ENCODE assay signal across 14 cellular contexts in the genomic region with DNA sequence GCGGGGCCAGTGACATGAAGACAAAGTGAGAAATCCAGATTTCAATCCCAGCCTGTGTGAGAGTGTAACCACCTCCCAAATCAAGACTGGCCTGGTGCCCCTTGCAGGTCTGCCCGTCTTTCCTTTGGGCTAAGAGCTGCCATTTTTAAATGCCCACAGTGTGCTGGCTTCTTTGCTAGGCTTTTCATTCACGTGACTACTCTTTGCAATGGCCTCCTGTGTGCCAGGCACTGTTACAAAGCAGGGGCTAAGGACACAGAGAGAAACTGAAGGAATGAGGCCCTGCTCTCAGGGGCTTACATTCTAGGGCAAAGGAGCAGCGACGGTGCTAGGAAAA. TPM values are rescaled to one million over a fixed set of nuclear protein-coding genes. Genes with fewer than 3 reads are reported as not detected.
DNase-seq lines count a peak whose midpoint lies in the region; ATAC-seq, FAIRE-seq and TF ChIP-seq lines count a peak whose summit lies in the region.
"Had no signal": no experiment of that assay in that cellular context is flagged by ENCODE, and none has a peak within 500 bp of the region (broad histone marks: within the 10 kb centered on the region; RNA-seq: fewer than 3 reads in every experiment).

No MANE protein-coding gene starts in this region.

- WGBS in thyroid gland, 2 donors = 78 to 85% methylated on average over 5 of the region's 5 CpGs

- H3K36me3 Mint-ChIP-seq in neural progenitor cell = no peaks in the 10 kb centered on the region

- H3K79me2 ChIP-seq in MM.1S (ENCODE audit: low read length) (no peaks in the 10 kb centered on the region), endothelial cell of umbilical vein (ENCODE audit: control insufficient read depth, insufficient read depth, low read length) (no peaks in the 10 kb centered on the region), neural progenitor cell (ENCODE audit: low read depth) (peaks cover 31% of the 10 kb centered on the region)

- TF ChIP-seq POLR2A in endothelial cell of umbilical vein (IDR thresholded peaks at IDR 0.05; ENCODE audit: low read depth, low read length) (no peak), thyroid gland (IDR thresholded peaks at IDR 0.05) (no peak)

- peak overlapping the region; percentile 94 for H3K9ac ChIP-seq in ES-I3 (ENCODE audit: low read depth, low read length)
- no peak overlapping the region for H3K9ac ChIP-seq in MM.1S (ENCODE audit: low read length)
- no peak overlapping the region for H3K9ac ChIP-seq in endothelial cell of umbilical vein (replicated peaks; ENCODE audit: extremely low read depth, insufficient read depth, low read length)
- H3K9ac ChIP-seq in neural progenitor cell = no peak overlapping the region

- no peaks in the 10 kb centered on the region for H3K9me2 ChIP-seq in MM.1S (replicated peaks; ENCODE audit: insufficient read depth, low read length)

- H3K4me3 ChIP-seq in MM.1S (ENCODE audit: low read length) = no peak overlapping the region
- no peak overlapping the region for H3K4me3 ChIP-seq in endothelial cell of umbilical vein (replicated peaks in 1 of 3; ENCODE audit: insufficient read depth in 1 of 3, low read depth in 1 of 3, low read length in 3 of 3)
- H3K4me3 ChIP-seq in neural progenitor cell = peak overlapping the region; percentile 47
- H3K4me3 ChIP-seq in thyroid gland (replicated peaks in 1 of 3) = no peak overlapping the region
- H3K4me3 ChIP-seq: testis had no signal

- H3K4me1 Mint-ChIP-seq in neural progenitor cell = peaks cover 47% of the 10 kb centered on the region

- FAIRE-seq in endothelial cell of umbilical vein (lab: Jason Lieb, UNC) = no peak

- H3K36me3 ChIP-seq in ES-I3 (ENCODE audit: insufficient read depth, low read length) = no peaks in the 10 kb centered on the region
- H3K36me3 ChIP-seq in MM.1S (replicated peaks; ENCODE audit: insufficient read depth, low read length) = no peaks in the 10 kb centered on the region
- H3K36me3 ChIP-seq in endothelial cell of umbilical vein (ENCODE audit: control insufficient read depth in 2 of 2, extremely low read depth in 1 of 2, insufficient read depth in 2 of 2, low read length in 2 of 2) = no peaks in the 10 kb centered on the region
- H3K36me3 ChIP-seq in neural progenitor cell = no peaks in the 10 kb centered on the region
- H3K36me3 ChIP-seq in thyroid gland = no peaks in the 10 kb centered on the region
- H3K36me3 ChIP-seq: Peyer's patch had no signal

- dilution Hi-C loops in endothelial cell of umbilical vein (cut with MboI; ENCODE audit: extremely low pct_ligation_motif_present, low sequenced_read_pairs) = no loop called here

- DNase-seq in MM.1S = no peak
- DNase-seq in endothelial cell of umbilical vein (ENCODE audit: low read depth, low spot score) = no peak
- peak; percentile 43 for DNase-seq in neural progenitor cell (ENCODE audit: low spot score)
- DNase-seq in SW480 (ENCODE audit: low spot score) = no peak
- DNase-seq in thyroid gland = no peak
- no peak for DNase-seq in SK-N-DZ (ENCODE audit: low spot score)
- DNase-seq: left cardiac atrium had no signal

- H3K9me3 ChIP-seq in ES-I3 (ENCODE audit: control insufficient read depth, insufficient read depth, low read length) = no peaks in the 10 kb centered on the region
- H3K9me3 ChIP-seq in MM.1S (replicated peaks; ENCODE audit: insufficient read depth, low read length) = no peaks in the 10 kb centered on the region
- no peaks in the 10 kb centered on the region for H3K9me3 ChIP-seq in endothelial cell of umbilical vein (replicated peaks; ENCODE audit: control insufficient read depth, insufficient read depth, low read length)
- H3K9me3 ChIP-seq in neural progenitor cell (ENCODE audit: low read depth) = no peaks in the 10 kb centered on the region
- H3K9me3 ChIP-seq in thyroid gland = no peaks in the 10 kb centered on the region
- H3K9me3 ChIP-seq: Peyer's patch, testis had no signal

- POLR2A ChIA-PET in endothelial cell of umbilical vein (lab: Charles Lee) = no interaction called here

- no TSS peak for BruUV-seq in endothelial cell of umbilical vein (replicated peaks; lab: Mats Ljungman, UMichigan)

- peaks cover 10% of the 10 kb centered on the region; the same call in 1 of the 2 replicates for H3F3A ChIP-seq in MM.1S (ENCODE audit: insufficient read depth, low read length)
- H3F3A ChIP-seq in neural progenitor cell (ENCODE audit: low read depth) = peaks cover 58% of the 10 kb centered on the region

- H3K27ac ChIP-seq in MM.1S (ENCODE audit: low read length) (no peak overlapping the region), endothelial cell of umbilical vein (ENCODE audit: insufficient read depth, low read depth, low read length) (no peak overlapping the region), neural progenitor cell (no peak overlapping the region), thyroid gland (no peak overlapping the region)
- H3K27ac ChIP-seq: testis had no signal

- H3K4me1 ChIP-seq in ES-I3 (ENCODE audit: insufficient read depth, low read length) = peaks cover 26% of the 10 kb centered on the region
- peaks cover 23% of the 10 kb centered on the region for H3K4me1 ChIP-seq in MM.1S (ENCODE audit: low read length)
- peaks cover 26% of the 10 kb centered on the region for H3K4me1 ChIP-seq in endothelial cell of umbilical vein (ENCODE audit: control insufficient read depth, extremely low read depth, insufficient read depth, low read length)
- H3K4me1 ChIP-seq in neural progenitor cell = peaks cover 31% of the 10 kb centered on the region
- peaks cover 5 to 14% of the 10 kb centered on the region in 2 donors for H3K4me1 ChIP-seq in thyroid gland

- CTCF ChIA-PET in endothelial cell of umbilical vein (lab: Charles Lee) = interaction anchor here (1.7 to 4.8 kb wide), 2 partner anchors 30 to 40 kb away, joined by 6 to 49 read pairs; no protein-coding TSS in a partner anchor

- H3K27me3 Mint-ChIP-seq in neural progenitor cell (ENCODE audit: insufficient read depth, low read depth) = peaks cover 20% of the 10 kb centered on the region

- H3K4me2 ChIP-seq in MM.1S (ENCODE audit: low read depth, low read length) (peak overlapping the region; percentile 86; the same call in 1 of the 2 replicates), endothelial cell of umbilical vein (ENCODE audit: insufficient read depth, low read length) (no peak overlapping the region), neural progenitor cell (peak overlapping the region; percentile 81)

- H3K4me3 Mint-ChIP-seq in neural progenitor cell = no peak overlapping the region

- no peaks in the 10 kb centered on the region for H3K9me3 Mint-ChIP-seq in neural progenitor cell
- H3K9me3 Mint-ChIP-seq: activated naive CD8-positive, alpha-beta T cell treated with anti-CD3 and anti-CD28 coated beads, Interleukin-2, amount 50 U/mL, for 24 hours had no signal

- intact Hi-C loops in endothelial cell of umbilical vein (cut with micrococcal nuclease) = no loop called here
- intact Hi-C loops in thyroid gland (cut with DNase I) = no loop called here

- ATAC-seq in GM21367 (IDR thresholded peaks at IDR 0.05; ENCODE audit: unreplicated experiment) = no peak

- H3K9me1 ChIP-seq in endothelial cell of umbilical vein (replicated peaks; ENCODE audit: control insufficient read depth, extremely low read depth, insufficient read depth, low read length) = no peaks in the 10 kb centered on the region

- H3K27me3 ChIP-seq in MM.1S (replicated peaks; ENCODE audit: insufficient read depth, low read length) (peaks cover 30% of the 10 kb centered on the region), endothelial cell of umbilical vein (ENCODE audit: control insufficient read depth in 2 of 2, insufficient read depth in 2 of 2, low read length in 2 of 2) (peaks cover 0 to 2% of the 10 kb centered on the region in 2 experiments), neural progenitor cell (peaks cover 6% of the 10 kb centered on the region), thyroid gland (no peaks in the 10 kb centered on the region)
- H3K27me3 ChIP-seq: Peyer's patch, testis had no signal

- TF ChIP-seq CTCF in MM.1S (IDR thresholded peaks at IDR 0.05; ENCODE audit: low read length) (no peak), endothelial cell of umbilical vein (IDR thresholded peaks at IDR 0.05; ENCODE audit: extremely low read depth in 1 of 2, insufficient read depth in 1 of 2, low read depth in 1 of 2, low read length in 2 of 2) (no peak), neural progenitor cell (IDR thresholded peaks at IDR 0.05) (no peak), thyroid gland (IDR thresholded peaks at IDR 0.05) (no peak)

- H3K27ac Mint-ChIP-seq in neural progenitor cell = no peak overlapping the region

- H4K20me1 ChIP-seq in MM.1S (ENCODE audit: insufficient read depth, low read length) (no peaks in the 10 kb centered on the region), endothelial cell of umbilical vein (replicated peaks; ENCODE audit: control insufficient read depth, extremely low read depth, insufficient read depth, low read length) (no peaks in the 10 kb centered on the region), neural progenitor cell (ENCODE audit: low read depth) (no peaks in the 10 kb centered on the region)

- no peak overlapping the region for H2AFZ ChIP-seq in MM.1S (ENCODE audit: low read length)
- peak overlapping the region; percentile 45 for H2AFZ ChIP-seq in endothelial cell of umbilical vein (ENCODE audit: low read depth, low read length)
- H2AFZ ChIP-seq in neural progenitor cell (replicated peaks) = peak overlapping the region; percentile 4

RNA-seq across cellular contexts. Expression of a gene that starts 0.3 kb away (rescaled TPM):
- total RNA-seq in endothelial cell of umbilical vein (not detected in 2 replicates), neural progenitor cell (ENCODE audit: low replicate concordance) (5.4 and 16.2 TPM in 2 replicates), thyroid gland (not detected)
- polyA plus RNA-seq in endothelial cell of umbilical vein = 0.08 TPM in 1 of 2 replicates, not detected in the other
- polyA plus RNA-seq in endothelial cell of umbilical vein (2011; cell fraction: cytosol; rRNA removed) = not detected in 2 replicates
- not detected in 2 replicates for polyA plus RNA-seq in endothelial cell of umbilical vein (2011; cell fraction: nucleus; rRNA removed)
- not detected in 2 replicates for polyA plus RNA-seq in endothelial cell of umbilical vein (2012)
- polyA minus RNA-seq in endothelial cell of umbilical vein = not detected in 2 replicates
- polyA minus RNA-seq in endothelial cell of umbilical vein (2011; cell fraction: cytosol; rRNA and poly(A)+ RNA removed) = not detected
- polyA minus RNA-seq in endothelial cell of umbilical vein (2011; cell fraction: nucleus; rRNA and poly(A)+ RNA removed) = not detected in 2 replicates
- not detected in 2 replicates for polyA plus RNA-seq in SK-N-DZ (2014; cell fraction: cytosol; rRNA removed)
- 0.69 TPM in 1 of 2 replicates, not detected in the other for polyA plus RNA-seq in SK-N-DZ (2014; cell fraction: nucleus; rRNA removed)
- total RNA-seq: fibroblast of lung, left cardiac atrium, Peyer's patch, skeletal muscle tissue had no signal

RNA-seq across cellular contexts. Expression of a gene that starts 13.0 kb away (rescaled TPM):
- 15.5 and 18.5 TPM in 2 replicates for total RNA-seq in endothelial cell of umbilical vein
- 19.0 and 30.1 TPM in 2 replicates for polyA plus RNA-seq in endothelial cell of umbilical vein
- 14.3 and 20.6 TPM in 2 replicates for polyA plus RNA-seq in endothelial cell of umbilical vein (2011; cell fraction: cytosol; rRNA removed)
- polyA plus RNA-seq in endothelial cell of umbilical vein (2011; cell fraction: nucleus; rRNA removed) = 15.3 and 16.2 TPM in 2 replicates
- polyA plus RNA-seq in endothelial cell of umbilical vein (2012) = 8.4 and 10.2 TPM in 2 replicates
- polyA minus RNA-seq in endothelial cell of umbilical vein = 5.1 and 6.5 TPM in 2 replicates
- polyA minus RNA-seq in endothelial cell of umbilical vein (2011; cell fraction: cytosol; rRNA and poly(A)+ RNA removed) = 8.7 TPM
- 3.0 and 4.4 TPM in 2 replicates for polyA minus RNA-seq in endothelial cell of umbilical vein (2011; cell fraction: nucleus; rRNA and poly(A)+ RNA removed)
- 5.4 and 19.6 TPM in 2 replicates for total RNA-seq in neural progenitor cell (ENCODE audit: low replicate concordance)
- total RNA-seq in thyroid gland = 10 to 100 TPM; 18.5 to 28.9 (median 19.6) TPM
- 20.0 and 28.5 TPM in 2 replicates for polyA plus RNA-seq in SK-N-DZ (2014; cell fraction: cytosol; rRNA removed)
- polyA plus RNA-seq in SK-N-DZ (2014; cell fraction: nucleus; rRNA removed) = 26.1 and 28.8 TPM in 2 replicates

RNA-seq across cellular contexts. Expression of a gene that starts 33.9 kb away (rescaled TPM):
- total RNA-seq in endothelial cell of umbilical vein (55.7 and 127 TPM in 2 replicates), neural progenitor cell (ENCODE audit: low replicate concordance) (1.4 TPM in 1 of 2 replicates, not detected in the other), thyroid gland (10 to 100 TPM; 24.0 to 53.6 (median 28.9) TPM)
- 336 and 493 TPM in 2 replicates for polyA plus RNA-seq in endothelial cell of umbilical vein
- polyA plus RNA-seq in endothelial cell of umbilical vein (2011; cell fraction: cytosol; rRNA removed) = 252 and 322 TPM in 2 replicates
- 154 and 214 TPM in 2 replicates for polyA plus RNA-seq in endothelial cell of umbilical vein (2011; cell fraction: nucleus; rRNA removed)
- polyA plus RNA-seq in endothelial cell of umbilical vein (2012) = 194 and 480 TPM in 2 replicates
- polyA minus RNA-seq in endothelial cell of umbilical vein = 105 and 133 TPM in 2 replicates
- 6.2 TPM for polyA minus RNA-seq in endothelial cell of umbilical vein (2011; cell fraction: cytosol; rRNA and poly(A)+ RNA removed)
- 41.2 and 59.8 TPM in 2 replicates for polyA minus RNA-seq in endothelial cell of umbilical vein (2011; cell fraction: nucleus; rRNA and poly(A)+ RNA removed)
- not detected in 2 replicates for polyA plus RNA-seq in SK-N-DZ (2014; cell fraction: cytosol; rRNA removed)
- not detected in 2 replicates for polyA plus RNA-seq in SK-N-DZ (2014; cell fraction: nucleus; rRNA removed)

RNA-seq across cellular contexts. Expression of a gene that starts 35.5 kb away (rescaled TPM):
- total RNA-seq in endothelial cell of umbilical vein (8.0 and 9.8 TPM in 2 replicates), neural progenitor cell (ENCODE audit: low replicate concordance) (1.3 and 4.0 TPM in 2 replicates), thyroid gland (10 to 100 TPM in 1 of 4 donors, 1 to 10 TPM in 3; 5.2 to 10.2 (median 8.7) TPM)
- polyA plus RNA-seq in endothelial cell of umbilical vein = 1.8 and 2.0 TPM in 2 replicates
- polyA plus RNA-seq in endothelial cell of umbilical vein (2011; cell fraction: cytosol; rRNA removed) = 1.3 and 1.7 TPM in 2 replicates
- 0.87 and 0.90 TPM in 2 replicates for polyA plus RNA-seq in endothelial cell of umbilical vein (2011; cell fraction: nucleus; rRNA removed)
- 6.0 and 6.4 TPM in 2 replicates for polyA plus RNA-seq in endothelial cell of umbilical vein (2012)
- 1.4 and 2.0 TPM in 2 replicates for polyA minus RNA-seq in endothelial cell of umbilical vein
- polyA minus RNA-seq in endothelial cell of umbilical vein (2011; cell fraction: cytosol; rRNA and poly(A)+ RNA removed) = 3.5 TPM
- polyA minus RNA-seq in endothelial cell of umbilical vein (2011; cell fraction: nucleus; rRNA and poly(A)+ RNA removed) = 0.72 and 1.5 TPM in 2 replicates
- 6.1 and 7.0 TPM in 2 replicates for polyA plus RNA-seq in SK-N-DZ (2014; cell fraction: cytosol; rRNA removed)
- 7.0 and 9.3 TPM in 2 replicates for polyA plus RNA-seq in SK-N-DZ (2014; cell fraction: nucleus; rRNA removed)

RNA-seq across cellular contexts. Expression of a gene that starts 53.0 kb away (rescaled TPM):
- total RNA-seq in endothelial cell of umbilical vein (0.21 and 0.35 TPM in 2 replicates), neural progenitor cell (ENCODE audit: low replicate concordance) (0.58 and 0.62 TPM in 2 replicates), thyroid gland (1 to 10 TPM in 1 of 4 donors, under 1 TPM in 3; 0.49 to 1.6 (median 0.70) TPM)
- 0.08 and 0.13 TPM in 2 replicates for polyA plus RNA-seq in endothelial cell of umbilical vein
- 0.03 and 0.04 TPM in 2 replicates for polyA plus RNA-seq in endothelial cell of umbilical vein (2011; cell fraction: cytosol; rRNA removed)
- not detected in 2 replicates for polyA plus RNA-seq in endothelial cell of umbilical vein (2011; cell fraction: nucleus; rRNA removed)
- 0.37 and 0.94 TPM in 2 replicates for polyA plus RNA-seq in endothelial cell of umbilical vein (2012)
- polyA minus RNA-seq in endothelial cell of umbilical vein = 0.07 and 0.08 TPM in 2 replicates
- not detected for polyA minus RNA-seq in endothelial cell of umbilical vein (2011; cell fraction: cytosol; rRNA and poly(A)+ RNA removed)
- 0.10 TPM in 1 of 2 replicates, not detected in the other for polyA minus RNA-seq in endothelial cell of umbilical vein (2011; cell fraction: nucleus; rRNA and poly(A)+ RNA removed)
- polyA plus RNA-seq in SK-N-DZ (2014; cell fraction: cytosol; rRNA removed) = not detected in 2 replicates
- not detected in 2 replicates for polyA plus RNA-seq in SK-N-DZ (2014; cell fraction: nucleus; rRNA removed)
- total RNA-seq: fibroblast of lung had no signal

Comparison
In these comparisons a context has a peak if more than half of its experiments do, and no peak if none do; other contexts are left out.
1. RNA of a gene that starts 33.9 kb away (total RNA-seq): 55.7 to 127 TPM in endothelial cell of umbilical vein and 24.0 to 53.6 TPM in thyroid gland; 1.4 TPM in neural progenitor cell; every median in the first group is over 10 times any median in the second.